Comparison of ENCODE assay signal across 1 cellular context in genomic region chr11:117841582-117842031, GRCh38.
TF ChIP-seq lines count a peak whose summit lies in the region.

No MANE protein-coding gene starts in this region.

TF ChIP-seq in HepG2, 621 proteins besides CTCF, POLR2A, EP300 and RAD21:
- TF ChIP-seq BCL3 (CRISPR knock-in tag; IDR thresholded peaks at IDR 0.05) (no peak), ARID3A (IDR thresholded peaks at IDR 0.05; ENCODE audit: low read depth, low read length) (no peak), HMGA1 (CRISPR knock-in tag; conservative IDR thresholded peaks at IDR 0.05) (no peak), BCLAF1 (IDR thresholded peaks at IDR 0.05) (no peak), ZNF646 (CRISPR knock-in tag; IDR thresholded peaks at IDR 0.05) (no peak), ZNF263 (CRISPR knock-in tag; IDR thresholded peaks at IDR 0.05) (no peak), SYNCRIP (IDR thresholded peaks at IDR 0.05; ENCODE audit: insufficient read depth, low read depth, low read length) (no peak), ZNF124 (CRISPR knock-in tag; IDR thresholded peaks at IDR 0.05) (no peak)
